ENCODE assay signal across 1 cellular context in genomic region chr2:88874063-88874657, GRCh38.
TF ChIP-seq lines count a peak whose summit lies in the region.

No MANE protein-coding gene starts in this region.

TF ChIP-seq in GM12878, 131 proteins besides CTCF, POLR2A, EP300 and RAD21:
- TF ChIP-seq, protein P1, sequence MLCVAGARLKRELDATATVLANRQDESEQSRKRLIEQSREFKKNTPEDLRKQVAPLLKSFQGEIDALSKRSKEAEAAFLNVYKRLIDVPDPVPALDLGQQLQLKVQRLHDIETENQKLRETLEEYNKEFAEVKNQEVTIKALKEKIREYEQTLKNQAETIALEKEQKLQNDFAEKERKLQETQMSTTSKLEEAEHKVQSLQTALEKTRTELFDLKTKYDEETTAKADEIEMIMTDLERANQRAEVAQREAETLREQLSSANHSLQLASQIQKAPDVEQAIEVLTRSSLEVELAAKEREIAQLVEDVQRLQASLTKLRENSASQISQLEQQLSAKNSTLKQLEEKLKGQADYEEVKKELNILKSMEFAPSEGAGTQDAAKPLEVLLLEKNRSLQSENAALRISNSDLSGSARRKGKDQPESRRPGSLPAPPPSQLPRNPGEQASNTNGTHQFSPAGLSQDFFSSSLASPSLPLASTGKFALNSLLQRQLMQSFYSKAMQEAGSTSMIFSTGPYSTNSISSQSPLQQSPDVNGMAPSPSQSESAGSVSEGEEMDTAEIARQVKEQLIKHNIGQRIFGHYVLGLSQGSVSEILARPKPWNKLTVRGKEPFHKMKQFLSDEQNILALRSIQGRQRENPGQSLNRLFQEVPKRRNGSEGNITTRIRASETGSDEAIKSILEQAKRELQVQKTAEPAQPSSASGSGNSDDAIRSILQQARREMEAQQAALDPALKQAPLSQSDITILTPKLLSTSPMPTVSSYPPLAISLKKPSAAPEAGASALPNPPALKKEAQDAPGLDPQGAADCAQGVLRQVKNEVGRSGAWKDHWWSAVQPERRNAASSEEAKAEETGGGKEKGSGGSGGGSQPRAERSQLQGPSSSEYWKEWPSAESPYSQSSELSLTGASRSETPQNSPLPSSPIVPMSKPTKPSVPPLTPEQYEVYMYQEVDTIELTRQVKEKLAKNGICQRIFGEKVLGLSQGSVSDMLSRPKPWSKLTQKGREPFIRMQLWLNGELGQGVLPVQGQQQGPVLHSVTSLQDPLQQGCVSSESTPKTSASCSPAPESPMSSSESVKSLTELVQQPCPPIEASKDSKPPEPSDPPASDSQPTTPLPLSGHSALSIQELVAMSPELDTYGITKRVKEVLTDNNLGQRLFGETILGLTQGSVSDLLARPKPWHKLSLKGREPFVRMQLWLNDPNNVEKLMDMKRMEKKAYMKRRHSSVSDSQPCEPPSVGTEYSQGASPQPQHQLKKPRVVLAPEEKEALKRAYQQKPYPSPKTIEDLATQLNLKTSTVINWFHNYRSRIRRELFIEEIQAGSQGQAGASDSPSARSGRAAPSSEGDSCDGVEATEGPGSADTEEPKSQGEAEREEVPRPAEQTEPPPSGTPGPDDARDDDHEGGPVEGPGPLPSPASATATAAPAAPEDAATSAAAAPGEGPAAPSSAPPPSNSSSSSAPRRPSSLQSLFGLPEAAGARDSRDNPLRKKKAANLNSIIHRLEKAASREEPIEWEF (IDR thresholded peaks at IDR 0.05; ENCODE audit: insufficient replicate concordance, low read depth, low read length), result no peak
- peak; percentile 64; the same call in 1 of the 2 replicates for TF ChIP-seq SMC3 (IDR thresholded peaks at IDR 0.05; ENCODE audit: borderline replicate concordance, low read length)
